Comparison of ENCODE assay signal across 23 cellular contexts in the genomic region with DNA sequence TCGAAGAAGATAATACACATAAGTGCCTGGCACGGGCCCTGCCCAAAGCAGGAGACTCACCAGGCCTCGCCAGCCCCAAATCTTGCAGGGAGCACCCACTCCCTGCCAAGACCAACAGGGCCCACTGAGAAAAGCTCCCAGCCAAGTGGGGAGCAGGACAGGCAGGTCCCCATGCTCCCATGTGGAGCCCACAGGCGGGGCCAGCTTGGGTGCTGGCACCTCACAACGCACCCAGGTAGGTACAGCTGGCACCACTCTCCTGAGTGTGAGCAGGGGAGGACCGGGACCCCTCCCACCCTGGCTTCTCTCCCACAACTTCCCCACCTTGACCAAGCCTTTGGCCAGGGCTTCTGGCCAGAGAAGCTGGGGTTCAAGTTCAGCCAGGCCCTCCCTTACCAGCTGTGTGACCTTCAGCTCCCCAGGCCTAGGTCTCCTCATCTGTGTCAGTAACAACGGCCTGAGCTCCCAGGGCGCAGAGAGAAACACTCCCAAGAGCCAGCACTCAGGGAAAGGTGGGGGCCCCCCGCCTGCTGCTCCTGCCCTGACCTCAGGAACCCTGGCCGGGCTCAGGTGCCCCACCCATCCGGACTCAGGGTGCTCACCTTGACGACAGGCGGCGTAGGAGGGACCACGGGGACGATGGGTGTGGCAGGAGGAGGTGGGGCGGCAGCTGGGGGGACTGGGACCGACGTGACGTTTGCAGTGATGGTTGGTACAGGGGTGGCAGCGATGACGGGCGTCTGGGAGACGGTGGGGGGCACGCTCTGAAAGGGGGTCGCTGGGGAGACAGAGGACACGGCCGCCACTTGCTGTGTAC. TPM values are rescaled to one million over a fixed set of nuclear protein-coding genes. Genes with fewer than 3 reads are reported as not detected.
DNase-seq lines count a peak whose midpoint lies in the region; ATAC-seq and TF ChIP-seq lines count a peak whose summit lies in the region.
"Had no signal": no experiment of that assay in that cellular context is flagged by ENCODE, and none has a peak within 500 bp of the region (broad histone marks: within the 10 kb centered on the region; RNA-seq: fewer than 3 reads in every experiment).

No MANE protein-coding gene starts in this region.

- H3K27ac Mint-ChIP-seq in activated T-helper 2 cell treated with anti-CD3 and anti-CD28 coated beads, Interferon-gamma antibody, Interleukin-2, Interleukin-4, amounts not matched to agents 10 μg/mL and 5 μg/mL and 100 μg/mL, durations not matched to agents 14 hours and 24 hours and 36 hours, result no peak overlapping the region
- no peak overlapping the region for H3K27ac Mint-ChIP-seq in activated naive CD4-positive, alpha-beta T cell treated with anti-CD3 and anti-CD28 coated beads, Interleukin-2, amount 50 U/mL, for 72 hours
- H3K27ac Mint-ChIP-seq: CD4-positive, CD25-positive, alpha-beta regulatory T cell; HFFc6 had no signal

- no peaks in the 10 kb centered on the region for H3K27me3 Mint-ChIP-seq in activated T-helper 2 cell treated with anti-CD3 and anti-CD28 coated beads, Interferon-gamma antibody, Interleukin-2, Interleukin-4, amounts not matched to agents 10 μg/mL and 5 μg/mL and 100 μg/mL, durations not matched to agents 14 hours and 24 hours and 36 hours (ENCODE audit: low read depth)
- H3K27me3 Mint-ChIP-seq: CD4-positive, CD25-positive, alpha-beta regulatory T cell had no signal

- peak overlapping the region; percentile 38 for H3K18ac ChIP-seq in neuronal stem cell (ENCODE audit: low read length)

- no peak overlapping the region for H2BK5ac ChIP-seq in neuronal stem cell (ENCODE audit: low read length)

- DNase-seq in left ventricle myocardium inferior (no peak), neuronal stem cell (ENCODE audit: low spot score) (no peak), NCI-H82 (lab: John Stamatoyannopoulos, UW) (no peak)
- DNase-seq in activated T-helper 2 cell treated with anti-CD3 and anti-CD28 coated beads, Interferon-gamma antibody, Interleukin-2, Interleukin-4, amounts not matched to agents 10 μg/mL and 5 μg/mL and 100 μg/mL, durations not matched to agents 14 hours and 24 hours and 36 hours (ENCODE audit: low spot score), result no peak
- no peak for DNase-seq in activated naive CD4-positive, alpha-beta T cell treated with anti-CD3 and anti-CD28 coated beads, Interleukin-2, amount 50 U/mL, for 72 hours (ENCODE audit: low spot score in 2 of 2)
- DNase-seq: ACHN; AML-193; Caco-2; CD4-positive, CD25-positive, alpha-beta regulatory T cell; DMS153; EL; HFFc6; IMR-90; Kasumi-1; MM.1S; NCI-H1092 treated with DMSO at 0.1 percent for 48 hours; NCI-H1694 treated with DMSO at 0.1 percent for 48 hours; NCI-H526 treated with DMSO at 0.1 percent for 48 hours; NK-92 treated with Interleukin-12 subunit alpha and Interleukin-12 subunit beta, amount 100 ng/mL, for 24 hours; OCI-M1; SJCRH30 had no signal

- H3K23ac ChIP-seq in neuronal stem cell (ENCODE audit: low read depth, low read length, poor library complexity), result peak overlapping the region; percentile 73

- H2AFZ ChIP-seq in neuronal stem cell (ENCODE audit: low read length), result no peak overlapping the region

- H3K27ac ChIP-seq in VCaP, result peak overlapping the region; percentile 42
- H3K27ac ChIP-seq in left ventricle myocardium inferior (replicated peaks), result peak overlapping the region; percentile 56
- H3K27ac ChIP-seq in neuronal stem cell (replicated peaks; ENCODE audit: low read length), result no peak overlapping the region
- H3K27ac ChIP-seq in temporal lobe (ENCODE audit: low read depth, low read length), result peak overlapping the region; percentile 50
- H3K27ac ChIP-seq: SJCRH30 had no signal

- intact Hi-C loops in left ventricle myocardium inferior (cut with micrococcal nuclease), result no loop called here
- intact Hi-C loops in activated T-helper 2 cell treated with anti-CD3 and anti-CD28 coated beads, Interferon-gamma antibody, Interleukin-2, Interleukin-4, amounts not matched to agents 10 μg/mL and 5 μg/mL and 100 μg/mL, durations not matched to agents 14 hours and 24 hours and 36 hours (cut with micrococcal nuclease), result no loop called here

- no peak overlapping the region for H3K4ac ChIP-seq in neuronal stem cell (ENCODE audit: low read length)

- no peaks in the 10 kb centered on the region for H3K9me3 ChIP-seq in left ventricle myocardium inferior (replicated peaks)
- H3K9me3 ChIP-seq in neuronal stem cell (replicated peaks in 1 of 2; ENCODE audit: control insufficient read depth in 2 of 2, insufficient read depth in 1 of 2, low read depth in 1 of 2, low read length in 2 of 2), result no peaks in the 10 kb centered on the region
- H3K9me3 ChIP-seq: Caco-2, SJCRH30 had no signal

- no peak for TF ChIP-seq CTCF in VCaP (conservative IDR thresholded peaks at IDR 0.05)
- TF ChIP-seq CTCF in left ventricle myocardium inferior (IDR thresholded peaks at IDR 0.05; ENCODE audit: borderline replicate concordance), result no peak

- H3K9ac ChIP-seq in neuronal stem cell (ENCODE audit: low read depth, low read length, poor library complexity), result no peak overlapping the region

- H2BK120ac ChIP-seq in neuronal stem cell (ENCODE audit: low read depth, low read length), result no peak overlapping the region

- no peak overlapping the region for H4K91ac ChIP-seq in neuronal stem cell (ENCODE audit: low read depth, low read length, poor library complexity)

- no peak overlapping the region for H2BK15ac ChIP-seq in neuronal stem cell (ENCODE audit: low read length)

- no CpG with 5 or more reads among the region's 28 CpGs for WGBS in neuronal stem cell (ENCODE audit: extremely low coverage in 2 of 2, insufficient read length in 2 of 2, insufficient replicate concordance in 1 of 2), 2 donors

- H3K36me3 ChIP-seq in left ventricle myocardium inferior (peaks cover 83% of the 10 kb centered on the region), neuronal stem cell (replicated peaks in 1 of 2; ENCODE audit: control insufficient read depth in 2 of 2, insufficient read depth in 2 of 2, low read length in 2 of 2) (peaks cover 74 to 96% of the 10 kb centered on the region in 2 donors)

- H3K4me3 ChIP-seq in left ventricle myocardium inferior, result no peak overlapping the region
- no peak overlapping the region for H3K4me3 ChIP-seq in neuronal stem cell (ENCODE audit: low read length in 2 of 2)
- H3K4me3 ChIP-seq: SJCRH30 had no signal

- H3K36me3 Mint-ChIP-seq in activated T-helper 2 cell treated with anti-CD3 and anti-CD28 coated beads, Interferon-gamma antibody, Interleukin-2, Interleukin-4, amounts not matched to agents 10 μg/mL and 5 μg/mL and 100 μg/mL, durations not matched to agents 14 hours and 24 hours and 36 hours (ENCODE audit: low read depth), result peaks cover 18% of the 10 kb centered on the region
- no peaks in the 10 kb centered on the region for H3K36me3 Mint-ChIP-seq in activated naive CD4-positive, alpha-beta T cell treated with anti-CD3 and anti-CD28 coated beads, Interleukin-2, amount 50 U/mL, for 72 hours

- H3K27me3 ChIP-seq in left ventricle myocardium inferior (ENCODE audit: low read depth) (no peaks in the 10 kb centered on the region), neuronal stem cell (ENCODE audit: control insufficient read depth in 3 of 3, insufficient read depth in 3 of 3, low read depth in 1 of 3, low read length in 3 of 3) (no peaks in the 10 kb centered on the region)
- H3K27me3 ChIP-seq: SJCRH30 had no signal

- H3K79me1 ChIP-seq in neuronal stem cell (ENCODE audit: low read depth, low read length), result peaks cover 45% of the 10 kb centered on the region

- H2BK12ac ChIP-seq in neuronal stem cell (ENCODE audit: low read length), result no peak overlapping the region

- H3K4me1 ChIP-seq in left ventricle myocardium inferior (peaks cover 41% of the 10 kb centered on the region), neuronal stem cell (ENCODE audit: control insufficient read depth in 2 of 2, insufficient read depth in 1 of 2, low read depth in 1 of 2, low read length in 2 of 2) (no peaks in the 10 kb centered on the region)
- H3K4me1 ChIP-seq: Caco-2 had no signal

- H3K9me3 Mint-ChIP-seq in activated T-helper 2 cell treated with anti-CD3 and anti-CD28 coated beads, Interferon-gamma antibody, Interleukin-2, Interleukin-4, amounts not matched to agents 10 μg/mL and 5 μg/mL and 100 μg/mL, durations not matched to agents 14 hours and 24 hours and 36 hours, result no peaks in the 10 kb centered on the region
- no peaks in the 10 kb centered on the region for H3K9me3 Mint-ChIP-seq in activated naive CD4-positive, alpha-beta T cell treated with anti-CD3 and anti-CD28 coated beads, Interleukin-2, amount 50 U/mL, for 72 hours
- H3K9me3 Mint-ChIP-seq: CD4-positive, CD25-positive, alpha-beta regulatory T cell; HFFc6 had no signal

- peak overlapping the region; percentile 17 for H4K8ac ChIP-seq in neuronal stem cell (ENCODE audit: low read depth, low read length)

- ATAC-seq in activated naive CD4-positive, alpha-beta T cell treated with anti-CD3 and anti-CD28 coated beads, Interleukin-2, amount 50 U/mL, for 72 hours, result no peak

- H2AK5ac ChIP-seq in neuronal stem cell (ENCODE audit: low read depth, low read length), result no peak overlapping the region

- no peaks in the 10 kb centered on the region for H3K4me1 Mint-ChIP-seq in activated T-helper 2 cell treated with anti-CD3 and anti-CD28 coated beads, Interferon-gamma antibody, Interleukin-2, Interleukin-4, amounts not matched to agents 10 μg/mL and 5 μg/mL and 100 μg/mL, durations not matched to agents 14 hours and 24 hours and 36 hours (ENCODE audit: low read depth)
- H3K4me1 Mint-ChIP-seq: CD4-positive, CD25-positive, alpha-beta regulatory T cell had no signal

- H3K14ac ChIP-seq in neuronal stem cell (ENCODE audit: low read length), result no peak overlapping the region

- H3K4me2 ChIP-seq in neuronal stem cell (ENCODE audit: insufficient read depth, low read length, poor library complexity, severe bottlenecking), result no peak overlapping the region

- H3K4me3 Mint-ChIP-seq in activated T-helper 2 cell treated with anti-CD3 and anti-CD28 coated beads, Interferon-gamma antibody, Interleukin-2, Interleukin-4, amounts not matched to agents 10 μg/mL and 5 μg/mL and 100 μg/mL, durations not matched to agents 14 hours and 24 hours and 36 hours (ENCODE audit: low read depth), result no peak overlapping the region
- H3K4me3 Mint-ChIP-seq: CD4-positive, CD25-positive, alpha-beta regulatory T cell; HFFc6 had no signal

RNA-seq across cellular contexts. Expression of gene BRD3, which starts 17.8 kb away (rescaled TPM):
- 24.7 TPM for total RNA-seq in left ventricle myocardium inferior
- polyA plus RNA-seq in neuronal stem cell (2013, experiment 1 of 2), result 47.9 TPM
- polyA plus RNA-seq in neuronal stem cell (2013, experiment 2 of 2), result 50.2 TPM
- total RNA-seq in temporal lobe, result 29.0 TPM
- total RNA-seq in activated T-helper 2 cell treated with anti-CD3 and anti-CD28 coated beads, Interferon-gamma antibody, Interleukin-2, Interleukin-4, amounts not matched to agents 10 μg/mL and 5 μg/mL and 100 μg/mL, durations not matched to agents 14 hours and 24 hours and 36 hours, result 37.4 and 43.3 TPM in 2 replicates
- 10 to 100 TPM; 24.6 to 29.5 TPM for total RNA-seq in activated naive CD4-positive, alpha-beta T cell treated with anti-CD3 and anti-CD28 coated beads, Interleukin-2, amount 50 U/mL, for 72 hours

RNA-seq across cellular contexts. Expression of gene BRD3OS, which starts 24.7 kb away (rescaled TPM):
- total RNA-seq in left ventricle myocardium inferior (5.7 TPM), temporal lobe (18.9 TPM)
- polyA plus RNA-seq in neuronal stem cell (2013, experiment 1 of 2), result 33.0 TPM
- 33.5 TPM for polyA plus RNA-seq in neuronal stem cell (2013, experiment 2 of 2)
- 12.3 and 15.8 TPM in 2 replicates for total RNA-seq in activated T-helper 2 cell treated with anti-CD3 and anti-CD28 coated beads, Interferon-gamma antibody, Interleukin-2, Interleukin-4, amounts not matched to agents 10 μg/mL and 5 μg/mL and 100 μg/mL, durations not matched to agents 14 hours and 24 hours and 36 hours
- 10 to 100 TPM in 1 of 2 donors, 1 to 10 TPM in 1; 3.7 to 19.8 TPM for total RNA-seq in activated naive CD4-positive, alpha-beta T cell treated with anti-CD3 and anti-CD28 coated beads, Interleukin-2, amount 50 U/mL, for 72 hours

RNA-seq across cellular contexts. Expression of gene VAV2, which starts 57.9 kb away (rescaled TPM):
- total RNA-seq in left ventricle myocardium inferior (4.1 TPM), temporal lobe (39.1 TPM)
- 18.5 TPM for polyA plus RNA-seq in neuronal stem cell (2013, experiment 1 of 2)
- polyA plus RNA-seq in neuronal stem cell (2013, experiment 2 of 2), result 18.8 TPM
- total RNA-seq in activated T-helper 2 cell treated with anti-CD3 and anti-CD28 coated beads, Interferon-gamma antibody, Interleukin-2, Interleukin-4, amounts not matched to agents 10 μg/mL and 5 μg/mL and 100 μg/mL, durations not matched to agents 14 hours and 24 hours and 36 hours, result 8.6 TPM in 2 replicates
- total RNA-seq in activated naive CD4-positive, alpha-beta T cell treated with anti-CD3 and anti-CD28 coated beads, Interleukin-2, amount 50 U/mL, for 72 hours, result 1 to 10 TPM; 7.5 to 9.1 TPM
